Comparison of ENCODE assay signal across 1 cellular context in genomic region chr16:3650631-3651265, GRCh38.
A peak's percentile ranks its signal among the peaks of the same experiment; 100 is the strongest.
TF ChIP-seq lines count a peak whose summit lies in the region.

No MANE protein-coding gene starts in this region.

TF ChIP-seq in GM23338, 12 proteins besides CTCF, POLR2A, EP300 and RAD21 (continued from another document):
- TF ChIP-seq REST (IDR thresholded peaks at IDR 0.05; ENCODE audit: unreplicated experiment) (no peak), ZNF331 (CRISPR knock-in tag; IDR thresholded peaks at IDR 0.05; ENCODE audit: low read depth) (no peak), ZNF114 (CRISPR knock-in tag; IDR thresholded peaks at IDR 0.05) (no peak), POLR2AphosphoS5 (IDR thresholded peaks at IDR 0.05; ENCODE audit: low read depth) (0 out of 2 replicates have a peak, but pooled peaks have one; percentile 3), ZNF462 (CRISPR knock-in tag; IDR thresholded peaks at IDR 0.05) (no peak), ETS1 (IDR thresholded peaks at IDR 0.05) (no peak)
